3 cellular contexts compared by ENCODE assay signal in the genomic region with DNA sequence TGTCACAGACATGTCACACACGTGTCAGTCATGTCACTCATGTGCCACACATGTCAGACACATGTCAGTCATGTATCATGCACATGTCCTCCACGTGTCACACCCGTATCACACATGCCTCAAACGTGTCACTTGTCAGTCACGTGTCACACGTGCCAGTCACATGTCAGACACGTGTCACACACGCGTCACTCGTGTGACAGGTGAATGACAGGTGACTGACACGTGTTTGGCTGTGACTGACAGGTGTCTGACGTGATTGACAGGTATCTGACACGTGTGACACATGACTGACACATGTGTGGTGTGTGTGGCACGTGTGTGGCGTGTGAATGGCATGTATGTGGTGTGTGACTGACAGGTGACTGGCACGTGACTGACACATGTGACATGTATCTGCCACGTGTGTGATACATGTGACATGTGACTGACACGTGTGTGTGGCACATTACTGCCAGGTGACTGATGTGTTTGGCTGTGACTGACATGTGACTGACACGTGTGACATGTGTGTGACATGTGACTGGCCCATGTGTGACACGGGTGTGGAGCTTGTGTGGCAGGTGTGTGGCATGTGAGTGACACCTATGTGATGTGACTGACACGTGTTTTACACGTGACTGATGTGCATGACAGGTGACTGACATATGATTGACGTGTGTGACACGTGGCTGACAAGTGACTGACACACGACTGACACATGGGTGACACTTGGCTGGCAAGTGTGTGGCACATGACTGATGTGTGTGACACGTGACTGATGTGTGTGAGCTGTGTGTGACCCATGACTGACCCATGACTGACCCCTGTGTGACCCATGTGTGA.
A peak's percentile ranks its signal among the peaks of the same experiment; 100 is the strongest.
TF ChIP-seq lines count a peak whose summit lies in the region.

No MANE protein-coding gene starts in this region.

TF ChIP-seq in A549, 52 proteins besides CTCF, POLR2A, EP300 and RAD21:
- TF ChIP-seq PHF8 (IDR thresholded peaks at IDR 0.05; ENCODE audit: borderline replicate concordance, low read depth) (no peak), HOXB13 (CRISPR knock-in tag; IDR thresholded peaks at IDR 0.05; ENCODE audit: low read depth) (no peak), ZC3H11A (IDR thresholded peaks at IDR 0.05) (no peak), NR3C1 (IDR thresholded peaks at IDR 0.05) (no peak), NPAS2 (CRISPR knock-in tag; IDR thresholded peaks at IDR 0.05; ENCODE audit: borderline replicate concordance) (peak; percentile 54), EHF (CRISPR knock-in tag; IDR thresholded peaks at IDR 0.05) (no peak), CEBPB (IDR thresholded peaks at IDR 0.05) (no peak), JUN (IDR thresholded peaks at IDR 0.05) (no peak), ZSCAN20 (CRISPR knock-in tag; IDR thresholded peaks at IDR 0.05) (no peak), RARB (CRISPR knock-in tag; IDR thresholded peaks at IDR 0.05) (no peak), TFCP2L1 (CRISPR knock-in tag; IDR thresholded peaks at IDR 0.05) (no peak), SREBF2 (IDR thresholded peaks at IDR 0.05) (no peak)
- TF ChIP-seq, protein P1, sequence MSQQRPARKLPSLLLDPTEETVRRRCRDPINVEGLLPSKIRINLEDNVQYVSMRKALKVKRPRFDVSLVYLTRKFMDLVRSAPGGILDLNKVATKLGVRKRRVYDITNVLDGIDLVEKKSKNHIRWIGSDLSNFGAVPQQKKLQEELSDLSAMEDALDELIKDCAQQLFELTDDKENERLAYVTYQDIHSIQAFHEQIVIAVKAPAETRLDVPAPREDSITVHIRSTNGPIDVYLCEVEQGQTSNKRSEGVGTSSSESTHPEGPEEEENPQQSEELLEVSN (IDR thresholded peaks at IDR 0.05; ENCODE audit: borderline replicate concordance, low read depth), result no peak
- TF ChIP-seq, protein P2, sequence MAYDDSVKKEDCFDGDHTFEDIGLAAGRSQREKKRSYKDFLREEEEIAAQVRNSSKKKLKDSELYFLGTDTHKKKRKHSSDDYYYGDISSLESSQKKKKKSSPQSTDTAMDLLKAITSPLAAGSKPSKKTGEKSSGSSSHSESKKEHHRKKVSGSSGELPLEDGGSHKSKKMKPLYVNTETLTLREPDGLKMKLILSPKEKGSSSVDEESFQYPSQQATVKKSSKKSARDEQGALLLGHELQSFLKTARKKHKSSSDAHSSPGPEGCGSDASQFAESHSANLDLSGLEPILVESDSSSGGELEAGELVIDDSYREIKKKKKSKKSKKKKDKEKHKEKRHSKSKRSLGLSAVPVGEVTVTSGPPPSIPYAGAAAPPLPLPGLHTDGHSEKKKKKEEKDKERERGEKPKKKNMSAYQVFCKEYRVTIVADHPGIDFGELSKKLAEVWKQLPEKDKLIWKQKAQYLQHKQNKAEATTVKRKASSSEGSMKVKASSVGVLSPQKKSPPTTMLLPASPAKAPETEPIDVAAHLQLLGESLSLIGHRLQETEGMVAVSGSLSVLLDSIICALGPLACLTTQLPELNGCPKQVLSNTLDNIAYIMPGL (CRISPR knock-in tag; IDR thresholded peaks at IDR 0.05; ENCODE audit: borderline replicate concordance), result no peak
- TF ChIP-seq, protein P3, sequence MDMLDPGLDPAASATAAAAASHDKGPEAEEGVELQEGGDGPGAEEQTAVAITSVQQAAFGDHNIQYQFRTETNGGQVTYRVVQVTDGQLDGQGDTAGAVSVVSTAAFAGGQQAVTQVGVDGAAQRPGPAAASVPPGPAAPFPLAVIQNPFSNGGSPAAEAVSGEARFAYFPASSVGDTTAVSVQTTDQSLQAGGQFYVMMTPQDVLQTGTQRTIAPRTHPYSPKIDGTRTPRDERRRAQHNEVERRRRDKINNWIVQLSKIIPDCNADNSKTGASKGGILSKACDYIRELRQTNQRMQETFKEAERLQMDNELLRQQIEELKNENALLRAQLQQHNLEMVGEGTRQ (IDR thresholded peaks at IDR 0.05), result peak; percentile 69

TF ChIP-seq in GM12878, 131 proteins besides CTCF, POLR2A, EP300 and RAD21 (continues in another document):
- TF ChIP-seq, protein P4, sequence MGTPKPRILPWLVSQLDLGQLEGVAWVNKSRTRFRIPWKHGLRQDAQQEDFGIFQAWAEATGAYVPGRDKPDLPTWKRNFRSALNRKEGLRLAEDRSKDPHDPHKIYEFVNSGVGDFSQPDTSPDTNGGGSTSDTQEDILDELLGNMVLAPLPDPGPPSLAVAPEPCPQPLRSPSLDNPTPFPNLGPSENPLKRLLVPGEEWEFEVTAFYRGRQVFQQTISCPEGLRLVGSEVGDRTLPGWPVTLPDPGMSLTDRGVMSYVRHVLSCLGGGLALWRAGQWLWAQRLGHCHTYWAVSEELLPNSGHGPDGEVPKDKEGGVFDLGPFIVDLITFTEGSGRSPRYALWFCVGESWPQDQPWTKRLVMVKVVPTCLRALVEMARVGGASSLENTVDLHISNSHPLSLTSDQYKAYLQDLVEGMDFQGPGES (IDR thresholded peaks at IDR 0.05), result no peak
- peak in 1 of 2 experiments; percentile 54; a peak in 2 of 4 replicates for TF ChIP-seq BHLHE40 (IDR thresholded peaks at IDR 0.05; ENCODE audit: borderline replicate concordance in 1 of 2, low read depth in 2 of 2, low read length in 1 of 2)
- TF ChIP-seq CREM (IDR thresholded peaks at IDR 0.05; ENCODE audit: low read depth), result no peak
- TF ChIP-seq ESRRA (IDR thresholded peaks at IDR 0.05; ENCODE audit: low read length), result no peak
- no peak for TF ChIP-seq YY1 (IDR thresholded peaks at IDR 0.05; ENCODE audit: low read depth, low read length)
- no peak for TF ChIP-seq BMI1 (IDR thresholded peaks at IDR 0.05; ENCODE audit: borderline replicate concordance)
- no peak for TF ChIP-seq ZNF274 (IDR thresholded peaks at IDR 0.05; ENCODE audit: insufficient read depth, insufficient read length)
- no peak for TF ChIP-seq MYB (IDR thresholded peaks at IDR 0.05; ENCODE audit: borderline replicate concordance, low read depth, low read length)
- no peak for TF ChIP-seq TCF7 (IDR thresholded peaks at IDR 0.05; ENCODE audit: borderline replicate concordance)
- TF ChIP-seq GATAD2B (conservative IDR thresholded peaks at IDR 0.05; ENCODE audit: low read depth), result no peak
- TF ChIP-seq SMC3 (IDR thresholded peaks at IDR 0.05; ENCODE audit: borderline replicate concordance, low read length), result no peak
- no peak for TF ChIP-seq RCOR1 (conservative IDR thresholded peaks at IDR 0.05; ENCODE audit: low read depth, low read length)
- TF ChIP-seq, protein P5, sequence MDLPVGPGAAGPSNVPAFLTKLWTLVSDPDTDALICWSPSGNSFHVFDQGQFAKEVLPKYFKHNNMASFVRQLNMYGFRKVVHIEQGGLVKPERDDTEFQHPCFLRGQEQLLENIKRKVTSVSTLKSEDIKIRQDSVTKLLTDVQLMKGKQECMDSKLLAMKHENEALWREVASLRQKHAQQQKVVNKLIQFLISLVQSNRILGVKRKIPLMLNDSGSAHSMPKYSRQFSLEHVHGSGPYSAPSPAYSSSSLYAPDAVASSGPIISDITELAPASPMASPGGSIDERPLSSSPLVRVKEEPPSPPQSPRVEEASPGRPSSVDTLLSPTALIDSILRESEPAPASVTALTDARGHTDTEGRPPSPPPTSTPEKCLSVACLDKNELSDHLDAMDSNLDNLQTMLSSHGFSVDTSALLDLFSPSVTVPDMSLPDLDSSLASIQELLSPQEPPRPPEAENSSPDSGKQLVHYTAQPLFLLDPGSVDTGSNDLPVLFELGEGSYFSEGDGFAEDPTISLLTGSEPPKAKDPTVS (IDR thresholded peaks at IDR 0.05; ENCODE audit: low read depth, low read length), result no peak
- no peak for TF ChIP-seq RBBP5 (conservative IDR thresholded peaks at IDR 0.05)
- TF ChIP-seq POLR2AphosphoS2 (IDR thresholded peaks at IDR 0.05; ENCODE audit: low read depth, low read length), result no peak
- TF ChIP-seq, protein P6, sequence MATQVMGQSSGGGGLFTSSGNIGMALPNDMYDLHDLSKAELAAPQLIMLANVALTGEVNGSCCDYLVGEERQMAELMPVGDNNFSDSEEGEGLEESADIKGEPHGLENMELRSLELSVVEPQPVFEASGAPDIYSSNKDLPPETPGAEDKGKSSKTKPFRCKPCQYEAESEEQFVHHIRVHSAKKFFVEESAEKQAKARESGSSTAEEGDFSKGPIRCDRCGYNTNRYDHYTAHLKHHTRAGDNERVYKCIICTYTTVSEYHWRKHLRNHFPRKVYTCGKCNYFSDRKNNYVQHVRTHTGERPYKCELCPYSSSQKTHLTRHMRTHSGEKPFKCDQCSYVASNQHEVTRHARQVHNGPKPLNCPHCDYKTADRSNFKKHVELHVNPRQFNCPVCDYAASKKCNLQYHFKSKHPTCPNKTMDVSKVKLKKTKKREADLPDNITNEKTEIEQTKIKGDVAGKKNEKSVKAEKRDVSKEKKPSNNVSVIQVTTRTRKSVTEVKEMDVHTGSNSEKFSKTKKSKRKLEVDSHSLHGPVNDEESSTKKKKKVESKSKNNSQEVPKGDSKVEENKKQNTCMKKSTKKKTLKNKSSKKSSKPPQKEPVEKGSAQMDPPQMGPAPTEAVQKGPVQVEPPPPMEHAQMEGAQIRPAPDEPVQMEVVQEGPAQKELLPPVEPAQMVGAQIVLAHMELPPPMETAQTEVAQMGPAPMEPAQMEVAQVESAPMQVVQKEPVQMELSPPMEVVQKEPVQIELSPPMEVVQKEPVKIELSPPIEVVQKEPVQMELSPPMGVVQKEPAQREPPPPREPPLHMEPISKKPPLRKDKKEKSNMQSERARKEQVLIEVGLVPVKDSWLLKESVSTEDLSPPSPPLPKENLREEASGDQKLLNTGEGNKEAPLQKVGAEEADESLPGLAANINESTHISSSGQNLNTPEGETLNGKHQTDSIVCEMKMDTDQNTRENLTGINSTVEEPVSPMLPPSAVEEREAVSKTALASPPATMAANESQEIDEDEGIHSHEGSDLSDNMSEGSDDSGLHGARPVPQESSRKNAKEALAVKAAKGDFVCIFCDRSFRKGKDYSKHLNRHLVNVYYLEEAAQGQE (IDR thresholded peaks at IDR 0.05; ENCODE audit: low read depth, low read length), result no peak
- no peak for TF ChIP-seq BCL11A (IDR thresholded peaks at IDR 0.05; ENCODE audit: low read depth, low read length)
- peak; percentile 16 for TF ChIP-seq NR2C2 (IDR thresholded peaks at IDR 0.05; ENCODE audit: borderline replicate concordance, control insufficient read depth, insufficient read length, low read depth)

TF ChIP-seq in neural cell, 6 proteins besides CTCF, POLR2A, EP300 and RAD21:
- TF ChIP-seq POLR2AphosphoS5 (IDR thresholded peaks at IDR 0.05) (peak; percentile 81), EZH2 (IDR thresholded peaks at IDR 0.05; ENCODE audit: borderline replicate concordance, insufficient read depth, low read length, poor library complexity, severe bottlenecking) (no peak)
